Comparison of ENCODE assay signal across 11 cellular contexts in genomic region chr11:2421226-2421994, GRCh38. TPM values are rescaled to one million over a fixed set of nuclear protein-coding genes. Genes with fewer than 3 reads are reported as not detected.
"Had no signal": no experiment of that assay in that cellular context is flagged by ENCODE, and none has a peak within 500 bp of the region (broad histone marks: within the 10 kb centered on the region; RNA-seq: fewer than 3 reads in every experiment).

No MANE protein-coding gene starts in this region.

- H3K36me3 ChIP-seq: cardiac muscle cell, gastrocnemius medialis, ovary, upper lobe of left lung, vagina had no signal

- H3K4me3 ChIP-seq: body of pancreas, cardiac muscle cell, lung, ovary, smooth muscle cell, vagina had no signal

- H3K4me1 ChIP-seq: gastrocnemius medialis had no signal

- H3K27ac ChIP-seq: body of pancreas, cardiac muscle cell, coronary artery, gastrocnemius medialis, ovary, upper lobe of left lung, vagina had no signal

- H3K27me3 ChIP-seq: body of pancreas, cardiac muscle cell, gastrocnemius medialis, ovary, upper lobe of left lung, vagina had no signal

- H3K9me3 ChIP-seq: body of pancreas, gastrocnemius medialis, ovary, upper lobe of left lung, vagina had no signal

RNA-seq across cellular contexts. Expression of gene TRPM5, which starts 22.9 kb away (rescaled TPM):
- total RNA-seq: gastrocnemius medialis, left lobe of liver, smooth muscle cell, upper lobe of left lung, vagina had no signal
- polyA plus RNA-seq: immature natural killer cell, smooth muscle cell had no signal
